Comparison of ENCODE assay signal across 23 cellular contexts in the genomic region with DNA sequence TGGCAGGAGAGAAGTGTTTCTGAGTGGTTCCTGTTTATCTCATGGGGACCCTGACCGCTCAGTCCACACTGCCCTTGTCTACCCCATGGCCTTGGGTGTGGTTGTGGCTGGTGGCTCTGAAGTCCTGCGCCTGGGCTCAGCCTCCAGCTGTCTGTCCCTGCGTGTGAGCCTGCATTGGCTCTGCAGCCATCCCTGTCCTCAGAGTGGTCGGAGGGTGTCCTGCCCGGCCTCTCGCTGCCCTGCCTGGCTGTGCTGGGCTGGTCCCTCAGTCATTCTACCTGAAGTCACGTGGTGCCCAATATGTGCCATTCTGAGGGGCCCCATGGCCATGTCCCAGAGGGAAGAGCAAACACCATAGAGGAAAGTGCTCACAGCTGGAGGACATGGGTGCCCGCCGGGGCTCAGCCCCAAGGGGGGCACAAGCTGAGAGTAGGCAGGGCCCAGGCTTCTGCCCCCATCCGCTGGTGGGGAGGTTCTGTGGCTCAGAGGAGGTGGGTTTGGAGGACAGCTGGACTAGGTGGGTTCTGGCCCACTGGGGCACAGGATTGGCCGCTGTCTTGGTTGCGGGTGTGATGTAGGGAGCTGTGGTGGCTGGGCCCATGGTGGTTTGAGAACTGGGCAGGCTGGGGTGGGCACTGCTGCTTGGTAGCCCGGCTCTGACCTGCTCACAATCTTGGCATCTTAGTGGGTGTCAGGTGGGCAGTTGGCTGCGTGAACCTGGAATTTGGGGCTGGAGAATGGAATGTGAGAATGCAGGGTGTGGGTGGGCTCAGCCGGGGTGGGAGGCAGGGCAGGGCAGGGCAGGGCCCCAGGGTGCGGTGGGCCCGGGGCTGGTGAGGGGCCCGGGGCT. TPM values are rescaled to one million over a fixed set of nuclear protein-coding genes. Genes with fewer than 3 reads are reported as not detected.
A peak's percentile ranks its signal among the peaks of the same experiment; 100 is the strongest.
DNase-seq lines count a peak whose midpoint lies in the region; ATAC-seq, FAIRE-seq and TF ChIP-seq lines count a peak whose summit lies in the region.
"Had no signal": no experiment of that assay in that cellular context is flagged by ENCODE, and none has a peak within 500 bp of the region (broad histone marks: within the 10 kb centered on the region; RNA-seq: fewer than 3 reads in every experiment).

No MANE protein-coding gene starts in this region.

- peak overlapping the region; percentile 16 for H2BK12ac ChIP-seq in neuronal stem cell (ENCODE audit: low read length)

- H3K27me3 Mint-ChIP-seq in natural killer cell (ENCODE audit: low read depth in 2 of 2): peaks cover 2 to 5% of the 10 kb centered on the region in 2 donors
- H3K27me3 Mint-ChIP-seq in natural killer cell treated with Interleukin-12 subunit alpha and Interleukin-12 subunit beta and Interleukin-15 and Interleukin-18, amount 100 ng/mL, for 72 hours: peaks cover 0 to 4% of the 10 kb centered on the region in 2 donors
- H3K27me3 Mint-ChIP-seq: activated naive CD8-positive, alpha-beta T cell had no signal

- peak overlapping the region; percentile 48 to 82 for H3K27ac Mint-ChIP-seq in natural killer cell
- no peak overlapping the region for H3K27ac Mint-ChIP-seq in natural killer cell treated with Interleukin-12 subunit alpha and Interleukin-12 subunit beta and Interleukin-15 and Interleukin-18, amount 100 ng/mL, for 72 hours
- H3K27ac Mint-ChIP-seq: activated B cell treated with CpG ODN at 0.5 μM for 24 hours; activated CD4-positive, alpha-beta memory T cell treated with anti-CD3 and anti-CD28 coated beads for 36 hours had no signal

- H3K9me3 Mint-ChIP-seq in natural killer cell: no peaks in the 10 kb centered on the region
- H3K9me3 Mint-ChIP-seq in natural killer cell treated with Interleukin-12 subunit alpha and Interleukin-12 subunit beta and Interleukin-15 and Interleukin-18, amount 100 ng/mL, for 72 hours: no peaks in the 10 kb centered on the region
- H3K9me3 Mint-ChIP-seq: activated B cell treated with CpG ODN at 0.5 μM for 24 hours; activated CD4-positive, alpha-beta memory T cell treated with anti-CD3 and anti-CD28 coated beads for 36 hours had no signal

- no peak overlapping the region for H2BK120ac ChIP-seq in neuronal stem cell (ENCODE audit: low read depth, low read length)

- H3K4me1 ChIP-seq in GM12878 (ENCODE audit: control insufficient read depth, insufficient read depth, low read length) (no peaks in the 10 kb centered on the region), neuronal stem cell (ENCODE audit: control insufficient read depth in 2 of 2, insufficient read depth in 1 of 2, low read depth in 1 of 2, low read length in 2 of 2) (peaks cover 5 to 12% of the 10 kb centered on the region in 2 donors), foreskin keratinocyte (no peaks in the 10 kb centered on the region)
- H3K4me1 ChIP-seq: colonic mucosa, right atrium auricular region, uterus had no signal

- peaks cover 3% of the 10 kb centered on the region for H3K79me1 ChIP-seq in neuronal stem cell (ENCODE audit: low read depth, low read length)

- H4K8ac ChIP-seq in neuronal stem cell (ENCODE audit: low read depth, low read length): no peak overlapping the region

- H3K4ac ChIP-seq in neuronal stem cell (ENCODE audit: low read length): no peak overlapping the region

- peak overlapping the region; percentile 17 for H3K4me3 Mint-ChIP-seq in natural killer cell
- H3K4me3 Mint-ChIP-seq in natural killer cell treated with Interleukin-12 subunit alpha and Interleukin-12 subunit beta and Interleukin-15 and Interleukin-18, amount 100 ng/mL, for 72 hours: no peak overlapping the region
- H3K4me3 Mint-ChIP-seq: activated B cell treated with CpG ODN at 0.5 μM for 24 hours; activated CD4-positive, alpha-beta memory T cell treated with anti-CD3 and anti-CD28 coated beads for 36 hours; activated naive CD8-positive, alpha-beta T cell; brain had no signal

- intact Hi-C loops in natural killer cell (cut with micrococcal nuclease) (no loop called here), GM12878 (cut with micrococcal nuclease; ENCODE audit: unreplicated experiment) (no loop called here)

- H2AK5ac ChIP-seq in neuronal stem cell (ENCODE audit: low read depth, low read length): peak overlapping the region; percentile 61

- TF ChIP-seq CTCF in natural killer cell (IDR thresholded peaks at IDR 0.05) (no peak), GM12878 (IDR thresholded peaks at IDR 0.05 in 2 of 3, conservative IDR thresholded peaks at IDR 0.05 in 1 of 3; ENCODE audit: control insufficient read depth in 2 of 3, extremely low read depth in 1 of 3, insufficient read depth in 1 of 3, low read depth in 3 of 3, low read length in 3 of 3) (no peak), foreskin keratinocyte (conservative IDR thresholded peaks at IDR 0.05) (no peak)

- no peak overlapping the region for H3K4me3 ChIP-seq in GM12878
- no peak overlapping the region for H3K4me3 ChIP-seq in neuronal stem cell (ENCODE audit: low read length in 2 of 2)
- H3K4me3 ChIP-seq: colonic mucosa, right atrium auricular region, uterus had no signal

- peak overlapping the region; percentile 73 for H3K23ac ChIP-seq in neuronal stem cell (ENCODE audit: low read depth, low read length, poor library complexity)

- ATAC-seq in natural killer cell: peak in 1 of 3 donors; percentile 3
- ATAC-seq in natural killer cell treated with Interleukin-12 subunit alpha and Interleukin-12 subunit beta and Interleukin-15 and Interleukin-18, amount 100 ng/mL, for 72 hours: no peak
- ATAC-seq in GM12878: no peak
- ATAC-seq in HG02678 (IDR thresholded peaks at IDR 0.05; ENCODE audit: unreplicated experiment): no peak
- no peak for ATAC-seq in GM21717 (IDR thresholded peaks at IDR 0.05; ENCODE audit: unreplicated experiment)
- no peak for ATAC-seq in foreskin keratinocyte
- no peak for ATAC-seq in HG02588 (IDR thresholded peaks at IDR 0.05; ENCODE audit: unreplicated experiment)

- no peaks in the 10 kb centered on the region for H3K79me2 ChIP-seq in GM12878 (ENCODE audit: control insufficient read depth, insufficient read depth, low read length)

- H3K9ac ChIP-seq in GM12878 (ENCODE audit: control insufficient read depth, insufficient read depth, low read length): no peak overlapping the region
- H3K9ac ChIP-seq in neuronal stem cell (ENCODE audit: low read depth, low read length, poor library complexity): peak overlapping the region; percentile 34

- SMC1A ChIA-PET in GM12878 (lab: Charles Lee; ENCODE audit: uncharacterized antibody, unreplicated experiment): no interaction called here

- H3K9me3 ChIP-seq in GM12878 (replicated peaks; ENCODE audit: control insufficient read depth, insufficient read depth, low read length) (no peaks in the 10 kb centered on the region), neuronal stem cell (replicated peaks in 1 of 2; ENCODE audit: control insufficient read depth in 2 of 2, insufficient read depth in 1 of 2, low read depth in 1 of 2, low read length in 2 of 2) (peaks cover 0 to 4% of the 10 kb centered on the region in 2 donors)
- H3K9me3 ChIP-seq: colonic mucosa, right atrium auricular region, uterus had no signal

- no peak for TF ChIP-seq EP300 in GM12878 (IDR thresholded peaks at IDR 0.05; ENCODE audit: borderline replicate concordance in 1 of 2, control insufficient read depth in 1 of 2, low read depth in 2 of 2, low read length in 2 of 2)

- in situ Hi-C loops in GM12878 (cut with MboI): no loop called here

- 78% methylated on average over 13 of the region's 18 CpGs for WGBS in GM12878 (ENCODE audit: insufficient coverage, insufficient replicate concordance, low lambda C conversion rate, missing lambda C conversion rate)
- no CpG with 5 or more reads among the region's 18 CpGs for WGBS in neuronal stem cell (ENCODE audit: extremely low coverage in 2 of 2, insufficient read length in 2 of 2, insufficient replicate concordance in 1 of 2), 2 donors

- H3K4me2 ChIP-seq in GM12878 (ENCODE audit: control insufficient read depth, insufficient read depth) (no peak overlapping the region), neuronal stem cell (ENCODE audit: insufficient read depth, low read length, poor library complexity, severe bottlenecking) (no peak overlapping the region)

- RAD21 ChIA-PET in GM12878 (lab: Charles Lee; ENCODE audit: unreplicated experiment): no interaction called here

- H3K27ac ChIP-seq in GM12878 (ENCODE audit: control insufficient read depth, insufficient read depth) (no peak overlapping the region), neuronal stem cell (replicated peaks; ENCODE audit: low read length) (no peak overlapping the region), foreskin keratinocyte (no peak overlapping the region)
- H3K27ac ChIP-seq: colonic mucosa, right atrium auricular region, uterus had no signal

- H4K91ac ChIP-seq in neuronal stem cell (ENCODE audit: low read depth, low read length, poor library complexity): peak overlapping the region; percentile 53

- DNase-seq in natural killer cell (no peak), GM12878 (ENCODE audit: low read depth, low spot score) (no peak), neuronal stem cell (ENCODE audit: low spot score) (no peak), foreskin keratinocyte (no peak)
- DNase-seq in natural killer cell treated with Interleukin-12 subunit alpha and Interleukin-12 subunit beta and Interleukin-15 and Interleukin-18, amount 100 ng/mL, for 72 hours (ENCODE audit: low spot score): no peak
- DNase-seq: activated B cell treated with CpG ODN at 0.5 μM for 24 hours; activated CD4-positive, alpha-beta memory T cell treated with anti-CD3 and anti-CD28 coated beads for 36 hours; colonic mucosa; DMS 273 treated with DMSO at 0.1 percent for 48 hours; H9; KBM-7; NCI-H146; NCI-H69; T-helper 9 cell; uterus had no signal

- FAIRE-seq in GM12878 (lab: Jason Lieb, UNC): no peak
- FAIRE-seq: endometrium had no signal

- H3K36me3 Mint-ChIP-seq in natural killer cell: no peaks in the 10 kb centered on the region
- no peaks in the 10 kb centered on the region for H3K36me3 Mint-ChIP-seq in natural killer cell treated with Interleukin-12 subunit alpha and Interleukin-12 subunit beta and Interleukin-15 and Interleukin-18, amount 100 ng/mL, for 72 hours
- H3K36me3 Mint-ChIP-seq: activated CD4-positive, alpha-beta memory T cell treated with anti-CD3 and anti-CD28 coated beads for 36 hours; activated naive CD8-positive, alpha-beta T cell; brain had no signal

- H3K18ac ChIP-seq in neuronal stem cell (ENCODE audit: low read length): peak overlapping the region; percentile 85

- BruUV-seq in GM12878 (replicated peaks; lab: Mats Ljungman, UMichigan): no TSS peak

- H2AFZ ChIP-seq in GM12878 (ENCODE audit: control insufficient read depth, low read depth, low read length) (no peak overlapping the region), neuronal stem cell (ENCODE audit: low read length) (no peak overlapping the region)

- CTCF ChIA-PET in GM12878 (lab: Yijun Ruan, JAX): no interaction called here

- no peaks in the 10 kb centered on the region; a peak in 1 of 4 replicates for H3K27me3 ChIP-seq in GM12878 (replicated peaks in 1 of 2; ENCODE audit: control insufficient read depth in 2 of 2, insufficient read depth in 2 of 2, low read length in 1 of 2)
- peaks cover 0 to 11% (median 0%) of the 10 kb centered on the region in 3 experiments for H3K27me3 ChIP-seq in neuronal stem cell (ENCODE audit: control insufficient read depth in 3 of 3, insufficient read depth in 3 of 3, low read depth in 1 of 3, low read length in 3 of 3)
- no peaks in the 10 kb centered on the region for H3K27me3 ChIP-seq in foreskin keratinocyte
- H3K27me3 ChIP-seq: colonic mucosa, right atrium auricular region, uterus had no signal

- H3K36me3 ChIP-seq in GM12878 (ENCODE audit: control insufficient read depth in 2 of 2, insufficient read depth in 2 of 2, low read length in 1 of 2) (no peaks in the 10 kb centered on the region), neuronal stem cell (replicated peaks in 1 of 2; ENCODE audit: control insufficient read depth in 2 of 2, insufficient read depth in 2 of 2, low read length in 2 of 2) (peaks cover 0 to 3% of the 10 kb centered on the region in 2 donors)
- H3K36me3 ChIP-seq: colonic mucosa, right atrium auricular region, uterus had no signal

- peak overlapping the region; percentile 82 for H3K14ac ChIP-seq in neuronal stem cell (ENCODE audit: low read length)

- H2BK5ac ChIP-seq in neuronal stem cell (ENCODE audit: low read length): no peak overlapping the region

- TF ChIP-seq POLR2A in GM12878 (IDR thresholded peaks at IDR 0.05; ENCODE audit: low read depth, low read length): no peak

- TF ChIP-seq RAD21 in GM12878 (IDR thresholded peaks at IDR 0.05; ENCODE audit: insufficient read depth, low read depth, low read length): no peak

- no peaks in the 10 kb centered on the region for H4K20me1 ChIP-seq in GM12878 (ENCODE audit: control insufficient read depth, insufficient read depth)

- peaks cover 0 to 4% of the 10 kb centered on the region in 2 donors for H3K4me1 Mint-ChIP-seq in natural killer cell
- H3K4me1 Mint-ChIP-seq in natural killer cell treated with Interleukin-12 subunit alpha and Interleukin-12 subunit beta and Interleukin-15 and Interleukin-18, amount 100 ng/mL, for 72 hours (ENCODE audit: low read depth in 2 of 2): no peaks in the 10 kb centered on the region
- H3K4me1 Mint-ChIP-seq: activated B cell treated with CpG ODN at 0.5 μM for 24 hours had no signal

- POLR2A ChIA-PET in GM12878 (lab: Charles Lee): no interaction called here

- H2BK15ac ChIP-seq in neuronal stem cell (ENCODE audit: low read length): no peak overlapping the region

RNA-seq across cellular contexts. Expression of a gene that starts 11.6 kb away (rescaled TPM):
- total RNA-seq in natural killer cell: 100 to 1,000 TPM in 2 of 3 donors, 10 to 100 TPM in 1; 70.0 to 233 (median 112) TPM
- total RNA-seq in natural killer cell treated with Interleukin-12 subunit alpha and Interleukin-12 subunit beta and Interleukin-15 and Interleukin-18, amount 100 ng/mL, for 72 hours: 10 to 100 TPM; 25.1 to 59.2 TPM
- total RNA-seq in GM12878 (2013; cell fraction: nucleolus; rRNA removed): 15.3 and 19.0 TPM in 2 replicates
- total RNA-seq in GM12878 (2014; rRNA removed): 23.0 and 25.8 TPM in 2 replicates
- 2.9 and 5.1 TPM in 2 replicates for total RNA-seq in GM12878 (2014; rRNA removed; fragmentation: Illumina TruSeq; extraction: Trizol)
- total RNA-seq in GM12878 (2021): 30.5 and 34.2 TPM in 2 replicates
- 1.9 TPM for polyA plus RNA-seq in GM12878 (2011; ENCODE audit: low read depth)
- 1.7 and 6.0 TPM in 2 replicates for polyA plus RNA-seq in GM12878 (2011; rRNA removed)
- polyA plus RNA-seq in GM12878 (2011; cell fraction: cytosol; rRNA removed): 8.1 and 18.8 TPM in 2 replicates
- polyA plus RNA-seq in GM12878 (2011; cell fraction: nucleus; rRNA removed): 26.6 and 44.6 TPM in 2 replicates
- 7.2 and 9.4 TPM in 2 replicates for polyA plus RNA-seq in GM12878 (2012)
- polyA plus RNA-seq in GM12878 (2014; fragmentation: Illumina TruSeq; extraction: Trizol): 0.10 and 0.76 TPM in 2 replicates
- 1 to 10 TPM in 1 of 2 experiments, under 1 TPM in 1; 0.19 to 1.6 TPM for polyA plus RNA-seq in GM12878 (2014; fragmentation: Nextera tagmentation; extraction: Ambion mirVana)
- polyA plus RNA-seq in GM12878 (2014; rRNA removed): 27.8 and 32.6 TPM in 2 replicates
- polyA plus RNA-seq in GM12878 (2016; fragmentation: Nextera tagmentation; extraction: Ambion mirVana): 10 to 100 TPM; 23.3 to 29.9 TPM
- 6.5 and 9.2 TPM in 2 replicates for polyA minus RNA-seq in GM12878 (2011; rRNA and poly(A)+ RNA removed)
- polyA minus RNA-seq in GM12878 (2011; cell fraction: cytosol; rRNA and poly(A)+ RNA removed): 4.4 and 5.8 TPM in 2 replicates
- 8.9 and 18.4 TPM in 2 replicates for polyA minus RNA-seq in GM12878 (2011; cell fraction: nucleus; rRNA and poly(A)+ RNA removed)
- polyA plus RNA-seq in neuronal stem cell (2013, experiment 1 of 2): 13.4 TPM
- polyA plus RNA-seq in neuronal stem cell (2013, experiment 2 of 2): 11.7 TPM
- total RNA-seq in foreskin keratinocyte: 30.0 and 32.5 TPM in 2 replicates
- polyA plus RNA-seq in foreskin keratinocyte: 37.7 and 41.6 TPM in 2 replicates

RNA-seq across cellular contexts. Expression of a gene that starts 16.0 kb away (rescaled TPM):
- total RNA-seq in natural killer cell (100 to 1,000 TPM; 276 to 334 (median 290) TPM), GM12878 (2014; rRNA removed) (99.4 and 101 TPM in 2 replicates), GM12878 (2014; rRNA removed; fragmentation: Illumina TruSeq; extraction: Trizol) (87.3 and 90.6 TPM in 2 replicates), GM12878 (2021) (177 and 188 TPM in 2 replicates), foreskin keratinocyte (4.2 and 5.4 TPM in 2 replicates)
- 10 to 100 TPM; 39.0 to 82.7 TPM for total RNA-seq in natural killer cell treated with Interleukin-12 subunit alpha and Interleukin-12 subunit beta and Interleukin-15 and Interleukin-18, amount 100 ng/mL, for 72 hours
- total RNA-seq in GM12878 (2013; cell fraction: nucleolus; rRNA removed): 20.9 and 21.9 TPM in 2 replicates
- 110 TPM for polyA plus RNA-seq in GM12878 (2011; ENCODE audit: low read depth)
- polyA plus RNA-seq in GM12878 (2011; rRNA removed) (36.3 and 174 TPM in 2 replicates), GM12878 (2014; fragmentation: Illumina TruSeq; extraction: Trizol) (8.1 and 81.1 TPM in 2 replicates), GM12878 (2014; fragmentation: Nextera tagmentation; extraction: Ambion mirVana) (100 to 1,000 TPM in 1 of 2 experiments, 10 to 100 TPM in 1; 66.8 to 134 TPM), GM12878 (2014; rRNA removed) (259 and 269 TPM in 2 replicates), GM12878 (2016; fragmentation: Nextera tagmentation; extraction: Ambion mirVana) (100 to 1,000 TPM; 207 to 230 TPM), foreskin keratinocyte (9.7 and 16.0 TPM in 2 replicates)
- 236 and 406 TPM in 2 replicates for polyA plus RNA-seq in GM12878 (2011; cell fraction: cytosol; rRNA removed)
- polyA plus RNA-seq in GM12878 (2011; cell fraction: nucleus; rRNA removed): 273 and 302 TPM in 2 replicates
- 224 and 253 TPM in 2 replicates for polyA plus RNA-seq in GM12878 (2012)
- polyA minus RNA-seq in GM12878 (2011; rRNA and poly(A)+ RNA removed): 26.0 and 61.0 TPM in 2 replicates
- 42.5 and 76.2 TPM in 2 replicates for polyA minus RNA-seq in GM12878 (2011; cell fraction: cytosol; rRNA and poly(A)+ RNA removed)
- 17.5 and 28.7 TPM in 2 replicates for polyA minus RNA-seq in GM12878 (2011; cell fraction: nucleus; rRNA and poly(A)+ RNA removed)
- polyA plus RNA-seq in neuronal stem cell (2013, experiment 1 of 2): 98.0 TPM
- 93.7 TPM for polyA plus RNA-seq in neuronal stem cell (2013, experiment 2 of 2)
- total RNA-seq: lung microvascular endothelial cell had no signal

RNA-seq across cellular contexts. Expression of a gene that starts 23.7 kb away (rescaled TPM):
- total RNA-seq in natural killer cell (under 1 TPM in 2 of 3 donors, not detected in 1; 0.54 to 0.80 TPM), GM12878 (2014; rRNA removed) (4.9 and 6.6 TPM in 2 replicates), GM12878 (2014; rRNA removed; fragmentation: Illumina TruSeq; extraction: Trizol) (0.09 and 0.13 TPM in 2 replicates), GM12878 (2021) (3.2 and 3.4 TPM in 2 replicates), foreskin keratinocyte (0.53 and 1.3 TPM in 2 replicates)
- 1 to 10 TPM; 1.8 to 4.2 TPM for total RNA-seq in natural killer cell treated with Interleukin-12 subunit alpha and Interleukin-12 subunit beta and Interleukin-15 and Interleukin-18, amount 100 ng/mL, for 72 hours
- total RNA-seq in GM12878 (2013; cell fraction: nucleolus; rRNA removed): 2.2 and 2.7 TPM in 2 replicates
- polyA plus RNA-seq in GM12878 (2011; ENCODE audit: low read depth): not detected
- polyA plus RNA-seq in GM12878 (2011; rRNA removed) (0.04 TPM in 1 of 2 replicates, not detected in the other), GM12878 (2014; fragmentation: Illumina TruSeq; extraction: Trizol) (not detected in 2 replicates), GM12878 (2014; fragmentation: Nextera tagmentation; extraction: Ambion mirVana) (under 1 TPM in 1 of 2 experiments, not detected in 1; 0.27 TPM), GM12878 (2014; rRNA removed) (3.1 and 4.9 TPM in 2 replicates), GM12878 (2016; fragmentation: Nextera tagmentation; extraction: Ambion mirVana) (1 to 10 TPM in 1 of 2 experiments, under 1 TPM in 1; 0.49 to 1.9 TPM), foreskin keratinocyte (0.76 and 1.6 TPM in 2 replicates)
- polyA plus RNA-seq in GM12878 (2011; cell fraction: cytosol; rRNA removed): 0.13 TPM in 1 of 2 replicates, not detected in the other
- polyA plus RNA-seq in GM12878 (2011; cell fraction: nucleus; rRNA removed): 0.07 and 0.12 TPM in 2 replicates
- 0.30 and 0.35 TPM in 2 replicates for polyA plus RNA-seq in GM12878 (2012)
- not detected in 2 replicates for polyA minus RNA-seq in GM12878 (2011; rRNA and poly(A)+ RNA removed)
- polyA minus RNA-seq in GM12878 (2011; cell fraction: cytosol; rRNA and poly(A)+ RNA removed): not detected in 2 replicates
- 0.12 and 0.29 TPM in 2 replicates for polyA minus RNA-seq in GM12878 (2011; cell fraction: nucleus; rRNA and poly(A)+ RNA removed)
- 7.2 TPM for polyA plus RNA-seq in neuronal stem cell (2013, experiment 1 of 2)
- 6.3 TPM for polyA plus RNA-seq in neuronal stem cell (2013, experiment 2 of 2)

RNA-seq across cellular contexts. Expression of a gene that starts 28.1 kb away (rescaled TPM):
- total RNA-seq in natural killer cell (1 to 10 TPM; 1.7 to 4.6 (median 2.0) TPM), GM12878 (2014; rRNA removed) (0.11 TPM in 1 of 2 replicates, not detected in the other), GM12878 (2014; rRNA removed; fragmentation: Illumina TruSeq; extraction: Trizol) (not detected in 2 replicates), GM12878 (2021) (0.49 and 0.61 TPM in 2 replicates), foreskin keratinocyte (2.2 TPM in 2 replicates)
- 1 to 10 TPM in 1 of 2 donors, under 1 TPM in 1; 0.98 to 2.2 TPM for total RNA-seq in natural killer cell treated with Interleukin-12 subunit alpha and Interleukin-12 subunit beta and Interleukin-15 and Interleukin-18, amount 100 ng/mL, for 72 hours
- not detected in 2 replicates for total RNA-seq in GM12878 (2013; cell fraction: nucleolus; rRNA removed)
- polyA plus RNA-seq in GM12878 (2011; ENCODE audit: low read depth): not detected
- polyA plus RNA-seq in GM12878 (2011; rRNA removed) (0.04 TPM in 1 of 2 replicates, not detected in the other), GM12878 (2014; fragmentation: Illumina TruSeq; extraction: Trizol) (not detected in 2 replicates), GM12878 (2014; fragmentation: Nextera tagmentation; extraction: Ambion mirVana) (not detected), GM12878 (2014; rRNA removed) (not detected in 2 replicates), GM12878 (2016; fragmentation: Nextera tagmentation; extraction: Ambion mirVana) (under 1 TPM; 0.37 to 0.62 TPM), foreskin keratinocyte (3.6 and 4.0 TPM in 2 replicates)
- 0.39 and 0.40 TPM in 2 replicates for polyA plus RNA-seq in GM12878 (2011; cell fraction: cytosol; rRNA removed)
- polyA plus RNA-seq in GM12878 (2011; cell fraction: nucleus; rRNA removed): 0.37 and 0.57 TPM in 2 replicates
- polyA plus RNA-seq in GM12878 (2012): 0.15 and 0.22 TPM in 2 replicates
- not detected in 2 replicates for polyA minus RNA-seq in GM12878 (2011; rRNA and poly(A)+ RNA removed)
- 2.9 and 4.2 TPM in 2 replicates for polyA minus RNA-seq in GM12878 (2011; cell fraction: cytosol; rRNA and poly(A)+ RNA removed)
- polyA minus RNA-seq in GM12878 (2011; cell fraction: nucleus; rRNA and poly(A)+ RNA removed): 1.4 TPM in 1 of 2 replicates, not detected in the other
- polyA plus RNA-seq in neuronal stem cell (2013, experiment 1 of 2): 16.9 TPM
- polyA plus RNA-seq in neuronal stem cell (2013, experiment 2 of 2): 15.2 TPM

Comparison
In these comparisons a context has a peak if more than half of its experiments do, and no peak if none do; other contexts are left out.
1. H3K27ac Mint-ChIP-seq: peak in natural killer cell (2 of 2); none in natural killer cell treated with Interleukin-12 subunit alpha and Interleukin-12 subunit beta and Interleukin-15 and Interleukin-18, amount 100 ng/mL, for 72 hours (0 of 2).